In genomic region chrX:11787564-11787963, GRCh38 we compare ENCODE assay signal across 9 cellular contexts. TPM values are rescaled to one million over a fixed set of nuclear protein-coding genes. Genes with fewer than 3 reads are reported as not detected.
DNase-seq lines count a peak whose midpoint lies in the region; ATAC-seq and TF ChIP-seq lines count a peak whose summit lies in the region.
"Had no signal": no experiment of that assay in that cellular context is flagged by ENCODE, and none has a peak within 500 bp of the region (broad histone marks: within the 10 kb centered on the region; RNA-seq: fewer than 3 reads in every experiment).

No MANE protein-coding gene starts in this region.

- CTCF ChIA-PET in Calu3 (lab: Charles Lee) = interaction anchor here (0.7 kb wide), 1 partner anchor 19 kb away, joined by 6 read pairs; no protein-coding TSS in a partner anchor

- DNase-seq in Calu3 (peak; percentile 5), Kasumi-1 (lab: John Stamatoyannopoulos, UW) (peak; percentile 44 to 45), activated T-cell treated with anti-CD3 and anti-CD28 coated beads for 1 hour (ENCODE audit: low read depth) (peak; percentile 65), fibroblast of gingiva (ENCODE audit: low read depth) (peak; percentile 16), neural crest cell (ENCODE audit: low read depth, low spot score) (peak; percentile 72)
- DNase-seq in stimulated activated naive CD4-positive, alpha-beta T cell (lab: John Stamatoyannopoulos, UW) = peak; percentile 36 to 70 (median 56)

- H3K27me3 Mint-ChIP-seq in Calu3 (ENCODE audit: unreplicated experiment) = no peaks in the 10 kb centered on the region
- H3K27me3 Mint-ChIP-seq in neural crest cell (ENCODE audit: low read depth) = no peaks in the 10 kb centered on the region

- TF ChIP-seq CTCF in Calu3 (IDR thresholded peaks at IDR 0.05; ENCODE audit: unreplicated experiment) (no peak), neural crest cell (conservative IDR thresholded peaks at IDR 0.05) (peak; percentile 64)

- intact Hi-C loops in Calu3 (cut with micrococcal nuclease; ENCODE audit: unreplicated experiment) = no loop called here

- H3K9me3 Mint-ChIP-seq in Calu3 (ENCODE audit: low read depth, unreplicated experiment) (no peaks in the 10 kb centered on the region), neural crest cell (no peaks in the 10 kb centered on the region)
- H3K9me3 Mint-ChIP-seq: IgD-negative memory B cell had no signal

- H3K4me3 Mint-ChIP-seq in Calu3 (ENCODE audit: low read depth, unreplicated experiment) = no peak overlapping the region
- H3K4me3 Mint-ChIP-seq in neural crest cell = no peak overlapping the region

- H3K4me1 Mint-ChIP-seq in Calu3 (ENCODE audit: low read depth, unreplicated experiment) = no peaks in the 10 kb centered on the region
- H3K4me1 Mint-ChIP-seq in neural crest cell = no peaks in the 10 kb centered on the region

- no TSS peak for BruUV-seq in Calu3 (replicated peaks; lab: Mats Ljungman, UMichigan)

- H3K36me3 Mint-ChIP-seq in Calu3 (ENCODE audit: insufficient read depth, unreplicated experiment) (no peaks in the 10 kb centered on the region), neural crest cell (ENCODE audit: low read depth) (no peaks in the 10 kb centered on the region)
- H3K36me3 Mint-ChIP-seq: IgD-negative memory B cell had no signal

- H3K27ac Mint-ChIP-seq in Calu3 (ENCODE audit: unreplicated experiment) = no peak overlapping the region
- H3K27ac Mint-ChIP-seq in neural crest cell (ENCODE audit: unreplicated experiment) = no peak overlapping the region

- ATAC-seq in HG03442 (IDR thresholded peaks at IDR 0.05; ENCODE audit: unreplicated experiment) (no peak), HG03025 (IDR thresholded peaks at IDR 0.05; ENCODE audit: low FRiP score, unreplicated experiment) (no peak)

RNA-seq across cellular contexts. Expression of gene MSL3, which starts 29.5 kb away (rescaled TPM):
- 24.0 and 30.7 TPM in 2 replicates for total RNA-seq in Calu3 (2022)
- total RNA-seq in neural crest cell = 27.8 and 29.2 TPM in 2 replicates

Comparison
In these comparisons a context has a peak if more than half of its experiments do, and no peak if none do; other contexts are left out.
1. DNase-seq: peak in every context shown above with its lines; median percentile 72 in neural crest cell; 65 in activated T-cell treated with anti-CD3 and anti-CD28 coated beads for 1 hour; 56 in stimulated activated naive CD4-positive, alpha-beta T cell; 44 in Kasumi-1; 16 in fibroblast of gingiva; 5 in Calu3.